ENCODE assay signal across 3 cellular contexts in the genomic region with DNA sequence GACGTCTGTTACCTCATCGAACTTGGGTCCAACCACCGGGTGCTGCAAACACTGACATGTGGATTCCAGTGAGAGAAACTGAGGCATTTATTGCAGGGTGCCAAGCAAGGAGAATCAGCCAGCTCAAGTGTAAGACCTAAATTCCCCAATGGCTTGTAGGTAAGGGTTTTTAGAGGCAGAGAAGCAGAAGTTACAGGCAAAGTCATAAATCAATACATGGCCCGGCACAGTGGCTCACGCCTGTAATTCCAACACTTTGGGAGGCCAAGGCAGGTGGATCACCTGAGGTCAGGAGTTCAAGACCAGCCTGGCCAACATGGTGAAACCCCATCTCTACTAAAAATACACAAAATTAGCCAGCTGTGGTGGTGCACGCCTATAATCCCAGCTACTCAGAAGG. TPM values are rescaled to one million over a fixed set of nuclear protein-coding genes. Genes with fewer than 3 reads are reported as not detected.
"Had no signal": no experiment of that assay in that cellular context is flagged by ENCODE, and none has a peak within 500 bp of the region (broad histone marks: within the 10 kb centered on the region; RNA-seq: fewer than 3 reads in every experiment).

No MANE protein-coding gene starts in this region.

RNA-seq across cellular contexts. Expression of a gene that starts 15.7 kb away (rescaled TPM):
- total RNA-seq: LHCN-M2, NCI-H460, SJSA1 had no signal
